In genomic region chr4:148023782-148024181, GRCh38 we compare ENCODE assay signal across 18 cellular contexts.
"Had no signal": no experiment of that assay in that cellular context is flagged by ENCODE, and none has a peak within 500 bp of the region (broad histone marks: within the 10 kb centered on the region; RNA-seq: fewer than 3 reads in every experiment).

No MANE protein-coding gene starts in this region.

- H3K27me3 Mint-ChIP-seq: activated CD8-positive, alpha-beta T cell treated with anti-CD3 and anti-CD28 coated beads for 36 hours had no signal

- H3K27me3 ChIP-seq: left lung, pancreas, suprapubic skin had no signal

- H3K36me3 ChIP-seq: left lung, pancreas, suprapubic skin had no signal

- H3K4me1 ChIP-seq: left lung had no signal

- H3K9me3 ChIP-seq: left lung, pancreas, suprapubic skin had no signal

- ATAC-seq: activated CD8-positive, alpha-beta T cell treated with anti-CD3 and anti-CD28 coated beads for 36 hours; left lung; pancreas had no signal

- H3K4me3 Mint-ChIP-seq: activated CD8-positive, alpha-beta T cell treated with anti-CD3 and anti-CD28 coated beads for 36 hours; activated T-helper 1 cell treated with anti-CD3 and anti-CD28 coated beads, Interleukin-12 subunit alpha, Interleukin-12 subunit beta, Interleukin-2, Interleukin-4 antibody, amounts not matched to agents 30 ng/mL and 10 ng/mL and 1 ng/mL, durations not matched to agents 14 hours and 24 hours and 36 hours; endodermal cell; neural crest cell had no signal

- DNase-seq: activated CD4-positive, alpha-beta T cell treated with anti-CD3 and anti-CD28 coated beads for 4 hours; activated CD8-positive, alpha-beta memory T cell treated with anti-CD3 and anti-CD28 coated beads, Interleukin-2, amount 50 U/mL, for 48 hours; activated CD8-positive, alpha-beta T cell treated with anti-CD3 and anti-CD28 coated beads for 36 hours; activated naive CD4-positive, alpha-beta T cell; central memory CD4-positive, alpha-beta T cell; dermis blood vessel endothelial cell; endodermal cell; erythroblast; islet precursor cell; left lung; mesendoderm; pancreas; retina; T1000 had no signal

- H3K27ac ChIP-seq: left lung, pancreas, suprapubic skin, VCaP had no signal

- H3K4me3 ChIP-seq: left lung, pancreas, suprapubic skin had no signal

- H3K27ac Mint-ChIP-seq: activated CD8-positive, alpha-beta T cell treated with anti-CD3 and anti-CD28 coated beads for 36 hours; activated T-helper 1 cell treated with anti-CD3 and anti-CD28 coated beads, Interleukin-12 subunit alpha, Interleukin-12 subunit beta, Interleukin-2, Interleukin-4 antibody, amounts not matched to agents 30 ng/mL and 10 ng/mL and 1 ng/mL, durations not matched to agents 14 hours and 24 hours and 36 hours; endodermal cell had no signal
